In the genomic region with DNA sequence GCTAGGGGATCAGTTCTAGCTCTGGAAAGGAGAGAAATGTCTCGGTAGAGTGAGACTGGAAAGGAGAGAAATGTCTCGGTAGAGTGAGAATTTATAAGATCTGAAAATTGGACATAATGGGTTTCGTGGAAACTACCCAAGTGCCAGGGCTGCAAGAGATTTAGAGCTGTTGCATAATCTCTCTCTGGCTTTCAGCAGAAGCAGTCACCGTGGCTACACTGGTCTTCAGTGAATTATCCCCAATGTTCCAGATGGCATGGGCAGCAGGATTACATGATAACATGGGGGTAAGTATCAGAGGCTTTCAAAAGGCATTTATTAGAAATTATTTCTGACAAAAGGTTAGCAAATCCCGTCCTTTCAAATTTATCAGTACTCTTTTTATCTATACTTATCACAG, we compare ENCODE assay signal across 22 cellular contexts.
"Had no signal": no experiment of that assay in that cellular context is flagged by ENCODE, and none has a peak within 500 bp of the region (broad histone marks: within the 10 kb centered on the region; RNA-seq: fewer than 3 reads in every experiment).

No MANE protein-coding gene starts in this region.

- H3K4me3 ChIP-seq: adrenal gland, ascending aorta, heart right ventricle, prostate gland, tibial artery had no signal

- H3K27me3 ChIP-seq: adrenal gland, ascending aorta, tibial artery had no signal

- H3K27me3 Mint-ChIP-seq: memory B cell; natural killer cell treated with Interleukin-12 subunit alpha and Interleukin-12 subunit beta and Interleukin-15 and Interleukin-18, amount 100 ng/mL, for 72 hours had no signal

- H3K9me3 Mint-ChIP-seq: activated T-helper 2 cell treated with anti-CD3 and anti-CD28 coated beads, Interferon-gamma antibody, Interleukin-2, Interleukin-4, amounts not matched to agents 10 μg/mL and 5 μg/mL and 100 μg/mL, durations not matched to agents 14 hours and 24 hours and 36 hours had no signal

- DNase-seq: activated CD4-positive, alpha-beta T cell treated with anti-CD3 and anti-CD28 coated beads, Interleukin-2, amount 50 U/mL, for 4 hours; activated CD8-positive, alpha-beta memory T cell treated with anti-CD3 and anti-CD28 coated beads, Interleukin-2, amount 50 U/mL, for 48 hours; activated naive CD4-positive, alpha-beta T cell; activated T-cell treated with anti-CD3 and anti-CD28 coated beads, Interleukin-2, amount 50 U/mL, for 4 hours; cerebellar nuclear complex; cortex of kidney; foreskin fibroblast; heart right ventricle; islet precursor cell; left cardiac atrium; stimulated activated CD4-positive, alpha-beta T cell treated with anti-CD3 and anti-CD28 coated beads, Interleukin-2, amount 100 ng/mL, for 48 hours; stimulated activated naive CD4-positive, alpha-beta T cell; substantia nigra; tibial artery had no signal

- H3K36me3 ChIP-seq: adrenal gland, ascending aorta, heart right ventricle, prostate gland, tibial artery had no signal

- H3K9me3 ChIP-seq: adrenal gland, ascending aorta, heart right ventricle, prostate gland, tibial artery had no signal

- H3K4me3 Mint-ChIP-seq: activated naive CD8-positive, alpha-beta T cell; activated T-cell treated with anti-CD3 and anti-CD28 coated beads, Interleukin-2, amount 50 U/mL, for 4 hours; memory B cell; natural killer cell treated with Interleukin-12 subunit alpha and Interleukin-12 subunit beta and Interleukin-15 and Interleukin-18, amount 100 ng/mL, for 72 hours; WTC11 had no signal

- H3K4me1 Mint-ChIP-seq: memory B cell had no signal

- ATAC-seq: activated T-cell treated with anti-CD3 and anti-CD28 coated beads, Interleukin-2, amount 50 U/mL, for 4 hours; heart right ventricle; left cardiac atrium; natural killer cell treated with Interleukin-12 subunit alpha and Interleukin-12 subunit beta and Interleukin-15 and Interleukin-18, amount 100 ng/mL, for 72 hours; WTC11 had no signal

- H3K27ac Mint-ChIP-seq: activated naive CD8-positive, alpha-beta T cell; activated T-helper 2 cell treated with anti-CD3 and anti-CD28 coated beads, Interferon-gamma antibody, Interleukin-2, Interleukin-4, amounts not matched to agents 10 μg/mL and 5 μg/mL and 100 μg/mL, durations not matched to agents 14 hours and 24 hours and 36 hours; memory B cell; natural killer cell treated with Interleukin-12 subunit alpha and Interleukin-12 subunit beta and Interleukin-15 and Interleukin-18, amount 100 ng/mL, for 72 hours; WTC11 had no signal

- H3K4me1 ChIP-seq: adrenal gland, ascending aorta, heart right ventricle, prostate gland, tibial artery had no signal

- H3K36me3 Mint-ChIP-seq: activated naive CD8-positive, alpha-beta T cell; memory B cell; natural killer cell treated with Interleukin-12 subunit alpha and Interleukin-12 subunit beta and Interleukin-15 and Interleukin-18, amount 100 ng/mL, for 72 hours; WTC11 had no signal

- H3K27ac ChIP-seq: adrenal gland, ascending aorta, heart right ventricle, prostate gland, tibial artery had no signal
